Comparison of ENCODE assay signal across 2 cellular contexts in genomic region chr7:107414198-107414597, GRCh38.
A peak's percentile ranks its signal among the peaks of the same experiment; 100 is the strongest.
TF ChIP-seq lines count a peak whose summit lies in the region.

No MANE protein-coding gene starts in this region.

TF ChIP-seq in SK-N-SH treated with all-trans-retinoic acid at 6 μM for 48 hours, 23 proteins besides CTCF, POLR2A, EP300 and RAD21 (continued from another document):
- TF ChIP-seq BACH2 (CRISPR knock-in tag; IDR thresholded peaks at IDR 0.05; ENCODE audit: borderline replicate concordance) (no peak), OSR1 (CRISPR knock-in tag; IDR thresholded peaks at IDR 0.05) (no peak), ESRRG (CRISPR knock-in tag; IDR thresholded peaks at IDR 0.05) (0 out of 2 replicates have a peak, but pooled peaks have one; percentile 71), TSHZ2 (CRISPR knock-in tag; IDR thresholded peaks at IDR 0.05) (no peak), ISL1 (CRISPR knock-in tag; IDR thresholded peaks at IDR 0.05) (peak; percentile 97), ZFP30 (CRISPR knock-in tag; IDR thresholded peaks at IDR 0.05) (no peak), ARNTL (CRISPR knock-in tag; IDR thresholded peaks at IDR 0.05; ENCODE audit: borderline replicate concordance, low read depth) (no peak), TOX (CRISPR knock-in tag; IDR thresholded peaks at IDR 0.05; ENCODE audit: borderline replicate concordance) (no peak), POU6F1 (CRISPR knock-in tag; IDR thresholded peaks at IDR 0.05; ENCODE audit: borderline replicate concordance, low read depth) (no peak), GLIS3 (CRISPR knock-in tag; IDR thresholded peaks at IDR 0.05) (no peak), ZNF565 (CRISPR knock-in tag; conservative IDR thresholded peaks at IDR 0.05; ENCODE audit: low read depth) (0 out of 2 replicates have a peak, but pooled peaks have one; percentile 28), CREB5 (CRISPR knock-in tag; IDR thresholded peaks at IDR 0.05; ENCODE audit: low read depth) (0 out of 2 replicates have a peak, but pooled peaks have one; percentile 53), ZNF8 (CRISPR knock-in tag; IDR thresholded peaks at IDR 0.05) (peak; percentile 57; the same call in 1 of the 2 replicates), ZC3H10 (CRISPR knock-in tag; IDR thresholded peaks at IDR 0.05) (no peak), TCF4 (CRISPR knock-in tag; IDR thresholded peaks at IDR 0.05; ENCODE audit: borderline replicate concordance) (peak; percentile 45; the same call in 1 of the 2 replicates), ZFP3 (CRISPR knock-in tag; IDR thresholded peaks at IDR 0.05) (no peak), CSRNP3 (CRISPR knock-in tag; IDR thresholded peaks at IDR 0.05) (0 out of 2 replicates have a peak, but pooled peaks have one; percentile 17), CSDC2 (CRISPR knock-in tag; IDR thresholded peaks at IDR 0.05) (no peak)

TF ChIP-seq in SK-N-SH, 30 proteins besides CTCF, POLR2A, EP300 and RAD21 (continued from another document):
- TF ChIP-seq PBX3 (IDR thresholded peaks at IDR 0.05) = no peak
- TF ChIP-seq RXRA (IDR thresholded peaks at IDR 0.05; ENCODE audit: borderline replicate concordance, low read depth) = no peak
- TF ChIP-seq USF2 (IDR thresholded peaks at IDR 0.05; ENCODE audit: borderline replicate concordance, low read depth, low read length) = no peak
- no peak for TF ChIP-seq FOSL2 (IDR thresholded peaks at IDR 0.05; ENCODE audit: borderline replicate concordance, low read depth)
- TF ChIP-seq MEF2A (IDR thresholded peaks at IDR 0.05; ENCODE audit: borderline replicate concordance, low read depth) = no peak
- no peak for TF ChIP-seq FOXJ3 (CRISPR knock-in tag; IDR thresholded peaks at IDR 0.05)
- TF ChIP-seq ZBTB33 (IDR thresholded peaks at IDR 0.05; ENCODE audit: borderline replicate concordance, low read depth) = no peak
- TF ChIP-seq RCOR1 (IDR thresholded peaks at IDR 0.05; ENCODE audit: low read length) = no peak
- TF ChIP-seq TEAD4 (IDR thresholded peaks at IDR 0.05; ENCODE audit: borderline replicate concordance, insufficient read depth) = no peak
